Comparison of ENCODE assay signal across 20 cellular contexts in genomic region chr6:141552031-141552430, GRCh38.
DNase-seq lines count a peak whose midpoint lies in the region; ATAC-seq and TF ChIP-seq lines count a peak whose summit lies in the region.
"Had no signal": no experiment of that assay in that cellular context is flagged by ENCODE, and none has a peak within 500 bp of the region (broad histone marks: within the 10 kb centered on the region; RNA-seq: fewer than 3 reads in every experiment).

No MANE protein-coding gene starts in this region.

- CTCF ChIA-PET in mammary epithelial cell (lab: Charles Lee; ENCODE audit: low non-redundant PET), result no interaction called here

- in situ Hi-C loops in mammary epithelial cell (cut with MboI; ENCODE audit: low sequenced_read_pairs in 2 of 2), result loop anchor here in 1 of 2 donors (25.0 kb wide), 1 partner anchor 240 kb away; no protein-coding TSS in a partner anchor

- H2AFZ ChIP-seq in mammary epithelial cell (ENCODE audit: low read depth, low read length) (no peak overlapping the region), mesenchymal stem cell (ENCODE audit: low read depth, low read length) (no peak overlapping the region)

- no peak overlapping the region for H3K4ac ChIP-seq in mesenchymal stem cell (ENCODE audit: low read depth in 1 of 2, low read length in 2 of 2)

- H4K8ac ChIP-seq in mesenchymal stem cell (ENCODE audit: low read length), result no peak overlapping the region

- no peak overlapping the region for H3K9ac ChIP-seq in mammary epithelial cell (ENCODE audit: insufficient read depth, low read length)
- H3K9ac ChIP-seq in mesenchymal stem cell (ENCODE audit: low read length), result no peak overlapping the region
- H3K9ac ChIP-seq: BLaER1 treated with 17β-estradiol and CSF1 and Interleukin-3, amounts not matched to agents 10 nM and 100 nM had no signal

- BruUV-seq in mammary epithelial cell (replicated peaks; lab: Mats Ljungman, UMichigan), result no TSS peak

- H2BK120ac ChIP-seq in mesenchymal stem cell (ENCODE audit: low read depth, low read length), result no peak overlapping the region

- no peak overlapping the region for H2BK15ac ChIP-seq in mesenchymal stem cell (ENCODE audit: low read depth, poor library complexity, severe bottlenecking)

- DNase-seq in NCI-H2107 treated with DMSO at 0.1 percent for 48 hours (lab: John Stamatoyannopoulos, UW; ENCODE audit: unreplicated experiment), result peak; percentile 82
- DNase-seq in NCI-H2107 (lab: John Stamatoyannopoulos, UW), result no peak
- DNase-seq in M059J (ENCODE audit: low read depth), result peak; percentile 30
- DNase-seq in mammary epithelial cell, result no peak
- DNase-seq in mesenchymal stem cell, result no peak
- no peak for DNase-seq in effector memory CD4-positive, alpha-beta T cell
- DNase-seq: activated CD4-positive, alpha-beta memory T cell treated with anti-CD3 and anti-CD28 coated beads, Interleukin-2, amount 10 ng/mL, durations not matched to agents 7 days and 5 days; activated CD4-positive, CD25-positive, alpha-beta regulatory T cell; activated naive CD4-positive, alpha-beta T cell treated with anti-CD3 and anti-CD28 coated beads for 36 hours; activated T-cell treated with anti-CD3 and anti-CD28 coated beads, Interleukin-2, amount 50 U/mL, for 1 hour; aorta; MG63; NCI-H1930; stimulated activated CD4-positive, alpha-beta T cell treated with anti-CD3 and anti-CD28 coated beads, Interleukin-4, amount 100 ng/mL, for 1 hour had no signal

- peaks cover 6% of the 10 kb centered on the region for H3K4me1 ChIP-seq in mammary epithelial cell (ENCODE audit: insufficient read depth, low read length)
- H3K4me1 ChIP-seq in mesenchymal stem cell (ENCODE audit: control insufficient read depth, insufficient read depth, low read depth, low read length), result no peaks in the 10 kb centered on the region
- H3K4me1 ChIP-seq in effector memory CD4-positive, alpha-beta T cell (ENCODE audit: control insufficient read depth, insufficient read depth, low read length, poor library complexity, severe bottlenecking), result no peaks in the 10 kb centered on the region

- WGBS in mammary epithelial cell (ENCODE audit: low coverage, missing lambda C conversion rate), result 94% methylated on average over 5 of the region's 5 CpGs
- 97% methylated on average over 3 of the region's 5 CpGs for WGBS in mesenchymal stem cell

- no peak overlapping the region for H3K4me3 ChIP-seq in mammary epithelial cell (replicated peaks in 1 of 3; ENCODE audit: insufficient read depth in 1 of 3, low read depth in 2 of 3, low read length in 3 of 3)
- no peak overlapping the region for H3K4me3 ChIP-seq in mesenchymal stem cell (ENCODE audit: insufficient read depth in 1 of 2, low read depth in 1 of 2, low read length in 2 of 2)
- no peak overlapping the region for H3K4me3 ChIP-seq in effector memory CD4-positive, alpha-beta T cell (ENCODE audit: insufficient read depth, low read depth, low read length, poor library complexity, severe bottlenecking)
- H3K4me3 ChIP-seq: BLaER1 treated with 17β-estradiol and CSF1 and Interleukin-3, amounts not matched to agents 10 nM and 100 nM; GM12878; MG63; skin epidermis had no signal

- dilution Hi-C loops in mammary epithelial cell (cut with HindIII; ENCODE audit: low sequenced_read_pairs), result no loop called here

- H3K23ac ChIP-seq in mesenchymal stem cell (ENCODE audit: low read length in 2 of 2), result no peak overlapping the region

- intact Hi-C loops in mammary epithelial cell (cut with micrococcal nuclease), result loop anchor here (2.0 kb wide), 1 partner anchor 225 kb away; no protein-coding TSS in a partner anchor

- H3K14ac ChIP-seq in mesenchymal stem cell (ENCODE audit: low read length in 2 of 2), result no peak overlapping the region

- H2BK5ac ChIP-seq in mesenchymal stem cell (ENCODE audit: low read depth, low read length, poor library complexity, severe bottlenecking), result no peak overlapping the region

- H4K91ac ChIP-seq in mesenchymal stem cell (ENCODE audit: low read length), result no peak overlapping the region

- ATAC-seq in HG02623 (IDR thresholded peaks at IDR 0.05; ENCODE audit: unreplicated experiment) (no peak), GM18909 (IDR thresholded peaks at IDR 0.05; ENCODE audit: poor library complexity, unreplicated experiment) (no peak)
- ATAC-seq: natural killer cell treated with Interleukin-12 subunit alpha and Interleukin-12 subunit beta and Interleukin-15 and Interleukin-18, amount 100 ng/mL, for 72 hours had no signal

- no peaks in the 10 kb centered on the region for H3K79me2 ChIP-seq in mammary epithelial cell (ENCODE audit: insufficient read depth, low read length)

- no peak for TF ChIP-seq CTCF in mammary epithelial cell (conservative IDR thresholded peaks at IDR 0.05 in 1 of 2, IDR thresholded peaks at IDR 0.05 in 1 of 2; ENCODE audit: extremely low read depth in 1 of 2, insufficient read depth in 1 of 2, low read depth in 1 of 2, low read length in 2 of 2)

- no peaks in the 10 kb centered on the region for H3K27me3 ChIP-seq in mammary epithelial cell (ENCODE audit: insufficient read depth, low read length)
- no peaks in the 10 kb centered on the region for H3K27me3 ChIP-seq in mesenchymal stem cell (ENCODE audit: control insufficient read depth in 1 of 2, insufficient read depth in 1 of 2, low read length in 2 of 2)
- H3K27me3 ChIP-seq in effector memory CD4-positive, alpha-beta T cell (replicated peaks; ENCODE audit: control insufficient read depth, insufficient read depth, low read length, poor library complexity, severe bottlenecking), result no peaks in the 10 kb centered on the region
- H3K27me3 ChIP-seq: BLaER1 treated with 17β-estradiol and CSF1 and Interleukin-3, amounts not matched to agents 10 nM and 100 nM; MG63 had no signal

- H3K4me2 ChIP-seq in mammary epithelial cell (ENCODE audit: insufficient read depth, low read depth, low read length) (peak overlapping the region; percentile 25), mesenchymal stem cell (ENCODE audit: low read length, poor library complexity, severe bottlenecking) (no peak overlapping the region)

- H3K36me3 ChIP-seq in mammary epithelial cell (ENCODE audit: insufficient read depth, low read length), result no peaks in the 10 kb centered on the region
- H3K36me3 ChIP-seq in mesenchymal stem cell (ENCODE audit: control insufficient read depth in 1 of 2, insufficient read depth in 2 of 2, low read depth in 1 of 2, low read length in 2 of 2), result no peaks in the 10 kb centered on the region
- no peaks in the 10 kb centered on the region for H3K36me3 ChIP-seq in effector memory CD4-positive, alpha-beta T cell (ENCODE audit: control insufficient read depth, insufficient read depth, low read length)
- H3K36me3 ChIP-seq: BLaER1 treated with 17β-estradiol and CSF1 and Interleukin-3, amounts not matched to agents 10 nM and 100 nM; MG63 had no signal

- no peaks in the 10 kb centered on the region for H4K20me1 ChIP-seq in mammary epithelial cell (ENCODE audit: insufficient read depth, low read length)
- H4K20me1 ChIP-seq: BLaER1 treated with 17β-estradiol and CSF1 and Interleukin-3, amounts not matched to agents 10 nM and 100 nM had no signal

- H2BK12ac ChIP-seq in mesenchymal stem cell (ENCODE audit: low read length in 2 of 2), result no peak overlapping the region

- H3K27ac ChIP-seq in mammary epithelial cell (ENCODE audit: insufficient read depth, low read depth, low read length), result peak overlapping the region; percentile 48
- peak overlapping the region; percentile 55 for H3K27ac ChIP-seq in mesenchymal stem cell (ENCODE audit: low read length, poor library complexity, severe bottlenecking)
- H3K27ac ChIP-seq in effector memory CD4-positive, alpha-beta T cell (ENCODE audit: insufficient read depth, low read length, poor library complexity, severe bottlenecking), result no peak overlapping the region
- H3K27ac ChIP-seq: BLaER1 treated with 17β-estradiol and CSF1 and Interleukin-3, amounts not matched to agents 10 nM and 100 nM had no signal

- no peak overlapping the region for H3K18ac ChIP-seq in mesenchymal stem cell (ENCODE audit: low read depth in 1 of 2, low read length in 2 of 2)

- H3K9me3 ChIP-seq in mammary epithelial cell (replicated peaks; ENCODE audit: insufficient read depth, low read length) (peaks cover 3% of the 10 kb centered on the region), mesenchymal stem cell (ENCODE audit: control insufficient read depth, low read length) (peaks cover 24% of the 10 kb centered on the region)
- no peaks in the 10 kb centered on the region for H3K9me3 ChIP-seq in effector memory CD4-positive, alpha-beta T cell (ENCODE audit: control insufficient read depth, low read length)

- peak overlapping the region; percentile 26 for H2AK5ac ChIP-seq in mesenchymal stem cell (ENCODE audit: low read length, severe bottlenecking)

- no peaks in the 10 kb centered on the region for H3K79me1 ChIP-seq in mesenchymal stem cell (replicated peaks; ENCODE audit: low read length, poor library complexity, severe bottlenecking)

Comparison
In these comparisons a context has a peak if more than half of its experiments do, and no peak if none do; other contexts are left out.
1. DNase-seq: peak in NCI-H2107 treated with DMSO at 0.1 percent for 48 hours (single experiment) and M059J (single experiment); none in NCI-H2107 (single experiment), mammary epithelial cell (single experiment), mesenchymal stem cell (single experiment) and effector memory CD4-positive, alpha-beta T cell (0 of 3).